13 cellular contexts compared by ENCODE assay signal in genomic region chr11:72002841-72003775, GRCh38. TPM values are rescaled to one million over a fixed set of nuclear protein-coding genes. Genes with fewer than 3 reads are reported as not detected.
DNase-seq lines count a peak whose midpoint lies in the region; ATAC-seq, FAIRE-seq and TF ChIP-seq lines count a peak whose summit lies in the region.
"Had no signal": no experiment of that assay in that cellular context is flagged by ENCODE, and none has a peak within 500 bp of the region (broad histone marks: within the 10 kb centered on the region; RNA-seq: fewer than 3 reads in every experiment).

No MANE protein-coding gene starts in this region.

- TF ChIP-seq CTCF in neural progenitor cell (IDR thresholded peaks at IDR 0.05) = no peak

- peaks cover 24% of the 10 kb centered on the region for H3F3A ChIP-seq in neural progenitor cell (ENCODE audit: low read depth)

- H3K4me1 Mint-ChIP-seq in dendritic cell treated with granulocyte-macrophage colony-stimulating factor and Interleukin-4, amounts not matched to agents 40 ng/mL and 50 ng/mL, for 4 days (ENCODE audit: low read depth) = peaks cover 75% of the 10 kb centered on the region
- H3K4me1 Mint-ChIP-seq in neural progenitor cell = no peaks in the 10 kb centered on the region

- no peaks in the 10 kb centered on the region for H3K79me2 ChIP-seq in neural progenitor cell (ENCODE audit: low read depth)

- no peak overlapping the region for H2AFZ ChIP-seq in neural progenitor cell (replicated peaks)

- H3K4me3 ChIP-seq in neural progenitor cell = no peak overlapping the region
- H3K4me3 ChIP-seq: mucosa of descending colon had no signal

- DNase-seq in GM12891 (ENCODE audit: insufficient read length, low spot score) = no peak
- DNase-seq in OCI-M1 (lab: John Stamatoyannopoulos, UW) = peak; percentile 57
- no peak for DNase-seq in neural progenitor cell (ENCODE audit: low spot score)
- no peak for DNase-seq in NCI-H524 treated with DMSO at 0.1 percent for 48 hours (lab: John Stamatoyannopoulos, UW)
- no peak for DNase-seq in SKM-1 treated with dmso at 0.1 percent for 144 hours (lab: John Stamatoyannopoulos, UW; ENCODE audit: unreplicated experiment)
- DNase-seq: mucosa of descending colon, NCI-H1048, NCI-H446 treated with DMSO at 0.1 percent for 48 hours had no signal

- peaks cover 96% of the 10 kb centered on the region for H3K36me3 Mint-ChIP-seq in dendritic cell treated with granulocyte-macrophage colony-stimulating factor and Interleukin-4, amounts not matched to agents 40 ng/mL and 50 ng/mL, for 4 days (ENCODE audit: low read depth)
- peaks cover 30% of the 10 kb centered on the region for H3K36me3 Mint-ChIP-seq in neural progenitor cell

- no peak for FAIRE-seq in GM12891 (lab: Jason Lieb, UNC)
- FAIRE-seq: GM18507, islet of Langerhans had no signal

- H3K9me3 ChIP-seq in neural progenitor cell (ENCODE audit: low read depth) = no peaks in the 10 kb centered on the region
- H3K9me3 ChIP-seq: mucosa of descending colon had no signal

- no peak overlapping the region for H3K4me3 Mint-ChIP-seq in dendritic cell treated with granulocyte-macrophage colony-stimulating factor and Interleukin-4, amounts not matched to agents 40 ng/mL and 50 ng/mL, for 4 days
- H3K4me3 Mint-ChIP-seq in neural progenitor cell = peak overlapping the region; percentile 21

- no peak for ATAC-seq in HG03196 (IDR thresholded peaks at IDR 0.05; ENCODE audit: unreplicated experiment)
- ATAC-seq: mucosa of descending colon had no signal

- no peak overlapping the region for H3K27ac ChIP-seq in neural progenitor cell
- H3K27ac ChIP-seq: C4-2B had no signal

- intact Hi-C loops in dendritic cell treated with granulocyte-macrophage colony-stimulating factor and Interleukin-4, amounts not matched to agents 40 ng/mL and 50 ng/mL, for 4 days (cut with micrococcal nuclease) = no loop called here

- H3K9ac ChIP-seq in neural progenitor cell = no peak overlapping the region

- 0 out of 2 replicates have a peak, but pooled peaks have one; percentile 20 for TF ChIP-seq POLR2A in GM12891 (IDR thresholded peaks at IDR 0.05; ENCODE audit: low read depth, low read length)

- H3K4me2 ChIP-seq in neural progenitor cell = no peak overlapping the region

- H3K27me3 ChIP-seq in neural progenitor cell = no peaks in the 10 kb centered on the region

- H3K4me1 ChIP-seq in neural progenitor cell = no peaks in the 10 kb centered on the region

- peaks cover 22% of the 10 kb centered on the region for H4K20me1 ChIP-seq in neural progenitor cell (ENCODE audit: low read depth)

- H3K36me3 ChIP-seq in neural progenitor cell = no peaks in the 10 kb centered on the region

- peak overlapping the region; percentile 62 for H3K27ac Mint-ChIP-seq in dendritic cell treated with granulocyte-macrophage colony-stimulating factor and Interleukin-4, amounts not matched to agents 40 ng/mL and 50 ng/mL, for 4 days
- H3K27ac Mint-ChIP-seq in neural progenitor cell = peak overlapping the region; percentile 28

- H3K27me3 Mint-ChIP-seq in dendritic cell treated with granulocyte-macrophage colony-stimulating factor and Interleukin-4, amounts not matched to agents 40 ng/mL and 50 ng/mL, for 4 days = no peaks in the 10 kb centered on the region
- peaks cover 12% of the 10 kb centered on the region for H3K27me3 Mint-ChIP-seq in neural progenitor cell (ENCODE audit: insufficient read depth, low read depth)

- no peaks in the 10 kb centered on the region for H3K9me3 Mint-ChIP-seq in dendritic cell treated with granulocyte-macrophage colony-stimulating factor and Interleukin-4, amounts not matched to agents 40 ng/mL and 50 ng/mL, for 4 days
- no peaks in the 10 kb centered on the region for H3K9me3 Mint-ChIP-seq in neural progenitor cell

TF ChIP-seq in GM12891, 5 proteins besides CTCF, POLR2A, EP300 and RAD21:
- TF ChIP-seq POU2F2 (IDR thresholded peaks at IDR 0.05; ENCODE audit: low read depth, low read length) = no peak
- TF ChIP-seq PAX5 (IDR thresholded peaks at IDR 0.05; ENCODE audit: insufficient read depth, low read length, severe bottlenecking) = no peak
- no peak for TF ChIP-seq POLR2AphosphoS5 (IDR thresholded peaks at IDR 0.05; ENCODE audit: low read depth, low read length)
- no peak for TF ChIP-seq SPI1 (IDR thresholded peaks at IDR 0.05; ENCODE audit: low read depth, low read length)
- no peak for TF ChIP-seq TAF1 (IDR thresholded peaks at IDR 0.05; ENCODE audit: low read depth, low read length)
TF ChIP-seq in GM12891: peak in this region for 0.

RNA-seq across cellular contexts. Expression of gene IL18BP, which starts 4.4 kb away (rescaled TPM):
- 8.5 TPM for polyA plus RNA-seq in GM12891 (2012; ENCODE audit: low read depth, missing spikeins)
- 7.5 and 10.3 TPM in 2 replicates for total RNA-seq in neural progenitor cell (ENCODE audit: low replicate concordance)
